Comparison of ENCODE assay signal across 1 cellular context in genomic region chr6:43798688-43799444, GRCh38.
A peak's percentile ranks its signal among the peaks of the same experiment; 100 is the strongest.
TF ChIP-seq lines count a peak whose summit lies in the region.

No MANE protein-coding gene starts in this region.

TF ChIP-seq in HepG2, 621 proteins besides CTCF, POLR2A, EP300 and RAD21 (continued from another document and continues in another):
- TF ChIP-seq, protein P1, sequence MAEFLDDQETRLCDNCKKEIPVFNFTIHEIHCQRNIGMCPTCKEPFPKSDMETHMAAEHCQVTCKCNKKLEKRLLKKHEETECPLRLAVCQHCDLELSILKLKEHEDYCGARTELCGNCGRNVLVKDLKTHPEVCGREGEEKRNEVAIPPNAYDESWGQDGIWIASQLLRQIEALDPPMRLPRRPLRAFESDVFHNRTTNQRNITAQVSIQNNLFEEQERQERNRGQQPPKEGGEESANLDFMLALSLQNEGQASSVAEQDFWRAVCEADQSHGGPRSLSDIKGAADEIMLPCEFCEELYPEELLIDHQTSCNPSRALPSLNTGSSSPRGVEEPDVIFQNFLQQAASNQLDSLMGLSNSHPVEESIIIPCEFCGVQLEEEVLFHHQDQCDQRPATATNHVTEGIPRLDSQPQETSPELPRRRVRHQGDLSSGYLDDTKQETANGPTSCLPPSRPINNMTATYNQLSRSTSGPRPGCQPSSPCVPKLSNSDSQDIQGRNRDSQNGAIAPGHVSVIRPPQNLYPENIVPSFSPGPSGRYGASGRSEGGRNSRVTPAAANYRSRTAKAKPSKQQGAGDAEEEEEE (CRISPR knock-in tag; IDR thresholded peaks at IDR 0.05; ENCODE audit: borderline replicate concordance), result no peak
- TF ChIP-seq ZNF572 (CRISPR knock-in tag; IDR thresholded peaks at IDR 0.05) (0 out of 2 replicates have a peak, but pooled peaks have one; percentile 72), MIER2 (CRISPR knock-in tag; IDR thresholded peaks at IDR 0.05) (no peak), STAT6 (CRISPR knock-in tag; IDR thresholded peaks at IDR 0.05; ENCODE audit: borderline replicate concordance) (no peak), RXRB (CRISPR knock-in tag; IDR thresholded peaks at IDR 0.05; ENCODE audit: borderline replicate concordance) (peak; percentile 87), NCOA5 (CRISPR knock-in tag; IDR thresholded peaks at IDR 0.05) (no peak), GPN1 (CRISPR knock-in tag; IDR thresholded peaks at IDR 0.05; ENCODE audit: borderline replicate concordance) (no peak), RFXAP (CRISPR knock-in tag; IDR thresholded peaks at IDR 0.05; ENCODE audit: borderline replicate concordance) (no peak), ZNF558 (CRISPR knock-in tag; IDR thresholded peaks at IDR 0.05; ENCODE audit: borderline replicate concordance) (no peak), ZNF530 (CRISPR knock-in tag; IDR thresholded peaks at IDR 0.05; ENCODE audit: low read depth) (no peak), CBX2 (IDR thresholded peaks at IDR 0.05; ENCODE audit: low read depth, low read length) (no peak), CBX2 (CRISPR knock-in tag; IDR thresholded peaks at IDR 0.05; ENCODE audit: low read depth) (no peak), ASH2L (IDR thresholded peaks at IDR 0.05; ENCODE audit: insufficient read length, low read depth, low read length) (no peak), FOXC1 (CRISPR knock-in tag; IDR thresholded peaks at IDR 0.05; ENCODE audit: borderline replicate concordance) (no peak), MAFK (conservative IDR thresholded peaks at IDR 0.05 in 1 of 2, IDR thresholded peaks at IDR 0.05 in 1 of 2; ENCODE audit: low read length in 2 of 2) (no peak), DPF2 (CRISPR knock-in tag; IDR thresholded peaks at IDR 0.05; ENCODE audit: borderline replicate concordance, low read depth) (peak; percentile 75), NR1H2 (CRISPR knock-in tag; IDR thresholded peaks at IDR 0.05; ENCODE audit: borderline replicate concordance, low read depth) (no peak), CREM (IDR thresholded peaks at IDR 0.05) (0 out of 2 replicates have a peak, but pooled peaks have one; percentile 16), CREM (CRISPR knock-in tag; IDR thresholded peaks at IDR 0.05) (no peak), PAF1 (CRISPR knock-in tag; IDR thresholded peaks at IDR 0.05) (no peak), NFYB (CRISPR knock-in tag; IDR thresholded peaks at IDR 0.05) (no peak; the same call in 1 of the 2 replicates), ZNF720 (CRISPR knock-in tag; IDR thresholded peaks at IDR 0.05) (no peak), SOX5 (CRISPR knock-in tag; IDR thresholded peaks at IDR 0.05; ENCODE audit: borderline replicate concordance) (peak; percentile 81), HNF1B (CRISPR knock-in tag; IDR thresholded peaks at IDR 0.05) (peak; percentile 57; the same call in 1 of the 2 replicates), ZNF614 (CRISPR knock-in tag; IDR thresholded peaks at IDR 0.05; ENCODE audit: borderline replicate concordance) (peak; percentile 60; the same call in 1 of the 2 replicates), RELA (CRISPR knock-in tag; IDR thresholded peaks at IDR 0.05) (no peak), NFE2L2 (IDR thresholded peaks at IDR 0.05; ENCODE audit: low read length) (no peak), SKI (IDR thresholded peaks at IDR 0.05; ENCODE audit: partially characterized antibody) (peak; percentile 53), HMGXB3 (CRISPR knock-in tag; IDR thresholded peaks at IDR 0.05; ENCODE audit: borderline replicate concordance) (no peak; the same call in 1 of the 2 replicates)
- TF ChIP-seq, protein P2, sequence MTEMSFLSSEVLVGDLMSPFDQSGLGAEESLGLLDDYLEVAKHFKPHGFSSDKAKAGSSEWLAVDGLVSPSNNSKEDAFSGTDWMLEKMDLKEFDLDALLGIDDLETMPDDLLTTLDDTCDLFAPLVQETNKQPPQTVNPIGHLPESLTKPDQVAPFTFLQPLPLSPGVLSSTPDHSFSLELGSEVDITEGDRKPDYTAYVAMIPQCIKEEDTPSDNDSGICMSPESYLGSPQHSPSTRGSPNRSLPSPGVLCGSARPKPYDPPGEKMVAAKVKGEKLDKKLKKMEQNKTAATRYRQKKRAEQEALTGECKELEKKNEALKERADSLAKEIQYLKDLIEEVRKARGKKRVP (CRISPR knock-in tag; IDR thresholded peaks at IDR 0.05), result no peak
- TF ChIP-seq, protein P3, sequence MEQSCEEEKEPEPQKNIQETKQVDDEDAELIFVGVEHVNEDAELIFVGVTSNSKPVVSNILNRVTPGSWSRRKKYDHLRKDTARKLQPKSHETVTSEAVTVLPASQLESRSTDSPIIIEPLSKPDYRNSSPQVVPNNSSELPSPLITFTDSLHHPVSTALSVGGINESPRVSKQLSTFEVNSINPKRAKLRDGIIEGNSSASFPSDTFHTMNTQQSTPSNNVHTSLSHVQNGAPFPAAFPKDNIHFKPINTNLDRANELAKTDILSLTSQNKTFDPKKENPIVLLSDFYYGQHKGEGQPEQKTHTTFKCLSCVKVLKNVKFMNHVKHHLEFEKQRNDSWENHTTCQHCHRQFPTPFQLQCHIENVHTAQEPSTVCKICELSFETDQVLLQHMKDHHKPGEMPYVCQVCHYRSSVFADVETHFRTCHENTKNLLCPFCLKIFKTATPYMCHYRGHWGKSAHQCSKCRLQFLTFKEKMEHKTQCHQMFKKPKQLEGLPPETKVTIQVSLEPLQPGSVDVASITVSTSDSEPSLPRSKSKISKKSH (CRISPR knock-in tag; IDR thresholded peaks at IDR 0.05; ENCODE audit: borderline replicate concordance), result 0 out of 2 replicates have a peak, but pooled peaks have one; percentile 46
- TF ChIP-seq, protein P4, sequence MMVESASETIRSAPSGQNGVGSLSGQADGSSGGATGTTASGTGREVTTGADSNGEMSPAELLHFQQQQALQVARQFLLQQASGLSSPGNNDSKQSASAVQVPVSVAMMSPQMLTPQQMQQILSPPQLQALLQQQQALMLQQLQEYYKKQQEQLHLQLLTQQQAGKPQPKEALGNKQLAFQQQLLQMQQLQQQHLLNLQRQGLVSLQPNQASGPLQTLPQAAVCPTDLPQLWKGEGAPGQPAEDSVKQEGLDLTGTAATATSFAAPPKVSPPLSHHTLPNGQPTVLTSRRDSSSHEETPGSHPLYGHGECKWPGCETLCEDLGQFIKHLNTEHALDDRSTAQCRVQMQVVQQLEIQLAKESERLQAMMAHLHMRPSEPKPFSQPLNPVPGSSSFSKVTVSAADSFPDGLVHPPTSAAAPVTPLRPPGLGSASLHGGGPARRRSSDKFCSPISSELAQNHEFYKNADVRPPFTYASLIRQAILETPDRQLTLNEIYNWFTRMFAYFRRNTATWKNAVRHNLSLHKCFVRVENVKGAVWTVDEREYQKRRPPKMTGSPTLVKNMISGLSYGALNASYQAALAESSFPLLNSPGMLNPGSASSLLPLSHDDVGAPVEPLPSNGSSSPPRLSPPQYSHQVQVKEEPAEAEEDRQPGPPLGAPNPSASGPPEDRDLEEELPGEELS (CRISPR knock-in tag; IDR thresholded peaks at IDR 0.05), result peak; percentile 62; the same call in 1 of the 2 replicates
- TF ChIP-seq, protein P5, sequence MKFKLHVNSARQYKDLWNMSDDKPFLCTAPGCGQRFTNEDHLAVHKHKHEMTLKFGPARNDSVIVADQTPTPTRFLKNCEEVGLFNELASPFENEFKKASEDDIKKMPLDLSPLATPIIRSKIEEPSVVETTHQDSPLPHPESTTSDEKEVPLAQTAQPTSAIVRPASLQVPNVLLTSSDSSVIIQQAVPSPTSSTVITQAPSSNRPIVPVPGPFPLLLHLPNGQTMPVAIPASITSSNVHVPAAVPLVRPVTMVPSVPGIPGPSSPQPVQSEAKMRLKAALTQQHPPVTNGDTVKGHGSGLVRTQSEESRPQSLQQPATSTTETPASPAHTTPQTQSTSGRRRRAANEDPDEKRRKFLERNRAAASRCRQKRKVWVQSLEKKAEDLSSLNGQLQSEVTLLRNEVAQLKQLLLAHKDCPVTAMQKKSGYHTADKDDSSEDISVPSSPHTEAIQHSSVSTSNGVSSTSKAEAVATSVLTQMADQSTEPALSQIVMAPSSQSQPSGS (CRISPR knock-in tag; IDR thresholded peaks at IDR 0.05), result 0 out of 2 replicates have a peak, but pooled peaks have one; percentile 36
